16 cellular contexts compared by ENCODE assay signal in the genomic region with DNA sequence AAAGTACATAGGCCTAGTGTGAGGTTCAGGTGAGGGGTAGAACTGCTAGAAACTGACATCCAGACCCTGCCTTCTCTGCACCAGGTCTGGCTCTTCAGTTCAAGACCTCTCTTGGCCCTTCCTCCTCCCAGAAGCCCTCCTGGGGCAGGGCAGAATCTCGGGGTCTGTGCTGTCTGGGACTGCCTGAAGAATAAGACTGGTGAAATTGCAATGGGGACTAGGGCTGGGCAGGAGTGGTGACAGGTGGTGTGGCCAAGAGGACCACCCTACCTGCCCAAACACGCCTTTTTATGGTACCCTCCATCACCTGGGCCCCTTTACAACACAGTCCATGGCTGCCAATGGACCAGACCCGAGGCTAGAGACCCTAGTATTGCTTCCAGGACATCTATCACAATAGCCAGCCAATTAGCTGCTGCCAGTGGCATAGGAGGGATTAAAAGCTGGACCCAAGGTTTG. TPM values are rescaled to one million over a fixed set of nuclear protein-coding genes. Genes with fewer than 3 reads are reported as not detected.
DNase-seq lines count a peak whose midpoint lies in the region; TF ChIP-seq lines count a peak whose summit lies in the region.
"Had no signal": no experiment of that assay in that cellular context is flagged by ENCODE, and none has a peak within 500 bp of the region (broad histone marks: within the 10 kb centered on the region; RNA-seq: fewer than 3 reads in every experiment).

No MANE protein-coding gene starts in this region.

- H3K27me3 ChIP-seq in CD4-positive, alpha-beta memory T cell (ENCODE audit: insufficient read depth, low read length) = no peaks in the 10 kb centered on the region
- no peaks in the 10 kb centered on the region for H3K27me3 ChIP-seq in breast epithelium

- peaks cover 17 to 40% (median 26%) of the 10 kb centered on the region in 4 donors for H3K4me1 Mint-ChIP-seq in CD4-positive, alpha-beta memory T cell

- H3K4me3 ChIP-seq in CD4-positive, alpha-beta memory T cell (ENCODE audit: low read length in 2 of 2) = no peak overlapping the region
- H3K4me3 ChIP-seq in HEK293 (ENCODE audit: low read depth, low read length) = no peak overlapping the region
- no peak overlapping the region for H3K4me3 ChIP-seq in breast epithelium
- H3K4me3 ChIP-seq: SK-N-MC had no signal

- H3K9me3 Mint-ChIP-seq in CD4-positive, alpha-beta memory T cell = no peaks in the 10 kb centered on the region

- H3K36me3 Mint-ChIP-seq in CD4-positive, alpha-beta memory T cell = peaks cover 19 to 55% of the 10 kb centered on the region in 2 donors

- DNase-seq in CD4-positive, alpha-beta memory T cell = no peak
- DNase-seq in breast epithelium (ENCODE audit: low spot score in 2 of 2) (no peak), posterior vena cava (ENCODE audit: low spot score) (peak; percentile 24), DMS79 treated with DMSO at 0.1 percent for 48 hours (lab: John Stamatoyannopoulos, UW) (no peak), NCI-H128 (lab: John Stamatoyannopoulos, UW; ENCODE audit: unreplicated experiment) (no peak), NCI-H1105 treated with DMSO at 0.1 percent for 48 hours (lab: John Stamatoyannopoulos, UW) (no peak)
- DNase-seq: activated CD4-positive, alpha-beta T cell treated with anti-CD3 and anti-CD28 coated beads for 36 hours; anterior cingulate cortex; foreskin fibroblast; NCI-H146; right cardiac atrium; stimulated activated naive CD8-positive, alpha-beta T cell treated with anti-CD3 and anti-CD28 coated beads, Interleukin-15, Interleukin-2, amounts not matched to agents 100 U/mL and 50 U/mL, for 24 hours; T-helper 9 cell had no signal

- peaks cover 34% of the 10 kb centered on the region for H3K4me1 ChIP-seq in CD4-positive, alpha-beta memory T cell (ENCODE audit: insufficient read depth, low read length)
- peaks cover 9% of the 10 kb centered on the region for H3K4me1 ChIP-seq in HEK293 (ENCODE audit: control insufficient read depth, insufficient read depth, low read length)
- H3K4me1 ChIP-seq in breast epithelium = peaks cover 5 to 19% of the 10 kb centered on the region in 2 donors

- POLR2A ChIA-PET in CD4-positive, alpha-beta memory T cell (lab: Charles Lee; ENCODE audit: partially characterized antibody) = interaction anchor here (1.0 to 1.7 kb wide), 2 partner anchors 23 to 29 kb away, joined by 3 to 11 read pairs; a partner anchor contains a TSS
- POLR2A ChIA-PET in HEK293 (lab: Yijun Ruan, JAX) = interaction anchor here (0.5 kb wide), 1 partner anchor 763 kb away, joined by 5 read pairs; no protein-coding TSS in a partner anchor

- no peak overlapping the region for H3K27ac ChIP-seq in CD4-positive, alpha-beta memory T cell (ENCODE audit: low read depth, low read length)
- H3K27ac ChIP-seq in HEK293 (ENCODE audit: extremely low read depth, low read depth, low read length) (no peak overlapping the region), breast epithelium (peak overlapping the region; percentile 20 to 29)
- H3K27ac ChIP-seq: SK-N-MC had no signal

- peak overlapping the region in 5 of 7 donors; percentile 29 to 93 (median 59) for H3K27ac Mint-ChIP-seq in CD4-positive, alpha-beta memory T cell

- H3K27me3 Mint-ChIP-seq in CD4-positive, alpha-beta memory T cell = no peaks in the 10 kb centered on the region
- H3K27me3 Mint-ChIP-seq: activated CD4-positive, alpha-beta T cell treated with anti-CD3 and anti-CD28 coated beads for 36 hours; B cell had no signal

- CTCF ChIA-PET in CD4-positive, alpha-beta memory T cell (lab: Charles Lee; ENCODE audit: partially characterized antibody) = interaction anchor here (1.1 to 2.0 kb wide), 6 partner anchors 10 to 287 kb away, joined by 3 to 6 read pairs (median 4); a partner anchor contains a TSS
- CTCF ChIA-PET in HEK293 (lab: Yijun Ruan, JAX) = interaction anchor here (0.6 to 0.9 kb wide), 4 partner anchors 23 to 247 kb away, joined by 3 to 4 read pairs (median 3); no protein-coding TSS in a partner anchor

- TF ChIP-seq POLR2A in breast epithelium (IDR thresholded peaks at IDR 0.05) = no peak

- peak overlapping the region in 3 of 8 donors; percentile 22 to 64 (median 43) for H3K4me3 Mint-ChIP-seq in CD4-positive, alpha-beta memory T cell

- peaks cover 41% of the 10 kb centered on the region for H3K36me3 ChIP-seq in CD4-positive, alpha-beta memory T cell (ENCODE audit: insufficient read depth, low read length)
- H3K36me3 ChIP-seq in HEK293 (ENCODE audit: control insufficient read depth in 2 of 2, insufficient read depth in 1 of 2, low read length in 2 of 2) (peaks cover 24 to 64% of the 10 kb centered on the region in 2 experiments), breast epithelium (peaks cover 4% of the 10 kb centered on the region)

- TF ChIP-seq CTCF in HEK293 (tag by site-specific recombination; IDR thresholded peaks at IDR 0.05) (no peak), breast epithelium (IDR thresholded peaks at IDR 0.05) (no peak)

- intact Hi-C loops in CD4-positive, alpha-beta memory T cell (cut with micrococcal nuclease) = loop anchor here (5.0 to 10.0 kb wide), 3 partner anchors 228 to 725 kb away; a partner anchor contains a TSS
- intact Hi-C loops in breast epithelium (cut with DNase I; ENCODE audit: low total_unique reads) (no loop called here), posterior vena cava (cut with DNase I) (loop anchor here in 1 of 2 donors (10.0 kb wide), 1 partner anchor 222 kb away; a partner anchor contains a TSS)

- no peaks in the 10 kb centered on the region for H3K9me3 ChIP-seq in CD4-positive, alpha-beta memory T cell (ENCODE audit: control insufficient read depth in 1 of 2, low read length in 2 of 2)
- no peaks in the 10 kb centered on the region for H3K9me3 ChIP-seq in HEK293 (ENCODE audit: control insufficient read depth, insufficient read depth, low read depth, low read length)
- no peaks in the 10 kb centered on the region for H3K9me3 ChIP-seq in breast epithelium

TF ChIP-seq in HEK293, 187 proteins besides CTCF, POLR2A, EP300 and RAD21:
- TF ChIP-seq, protein P1, sequence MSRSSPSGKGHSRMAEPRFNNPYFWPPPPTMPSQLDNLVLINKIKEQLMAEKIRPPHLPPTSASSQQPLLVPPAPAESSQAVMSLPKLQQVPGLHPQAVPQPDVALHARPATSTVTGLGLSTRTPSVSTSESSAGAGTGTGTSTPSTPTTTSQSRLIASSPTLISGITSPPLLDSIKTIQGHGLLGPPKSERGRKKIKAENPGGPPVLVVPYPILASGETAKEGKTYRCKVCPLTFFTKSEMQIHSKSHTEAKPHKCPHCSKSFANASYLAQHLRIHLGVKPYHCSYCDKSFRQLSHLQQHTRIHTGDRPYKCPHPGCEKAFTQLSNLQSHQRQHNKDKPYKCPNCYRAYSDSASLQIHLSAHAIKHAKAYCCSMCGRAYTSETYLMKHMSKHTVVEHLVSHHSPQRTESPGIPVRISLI (tag by site-specific recombination; IDR thresholded peaks at IDR 0.05) = 0 out of 2 replicates have a peak, but pooled peaks have one; percentile 2
- no peak for TF ChIP-seq ZNF335 (tag by site-specific recombination; conservative IDR thresholded peaks at IDR 0.05)

RNA-seq across cellular contexts. Expression of a gene that starts 1.5 kb away (rescaled TPM):
- 10 to 100 TPM; 20.1 to 21.7 TPM for total RNA-seq in CD4-positive, alpha-beta memory T cell
- 10 to 100 TPM in 1 of 2 donors, 1 to 10 TPM in 1; 8.3 to 16.1 TPM for polyA plus RNA-seq in CD4-positive, alpha-beta memory T cell
- total RNA-seq in breast epithelium (10 to 100 TPM; 31.8 to 40.3 (median 36.4) TPM), posterior vena cava (10 to 100 TPM; 14.0 to 19.8 TPM)

RNA-seq across cellular contexts. Expression of a gene that starts 24.6 kb away (rescaled TPM):
- 1 to 10 TPM; 3.3 to 3.5 TPM for total RNA-seq in CD4-positive, alpha-beta memory T cell
- polyA plus RNA-seq in CD4-positive, alpha-beta memory T cell = under 1 TPM; 0.04 to 0.78 TPM
- total RNA-seq in breast epithelium (1 to 10 TPM in 2 of 3 donors, under 1 TPM in 1; 0.88 to 1.3 (median 1.1) TPM), posterior vena cava (under 1 TPM; 0.65 to 0.67 TPM)

RNA-seq across cellular contexts. Expression of a gene that starts 29.8 kb away (rescaled TPM):
- 10 to 100 TPM; 84.5 to 91.8 TPM for total RNA-seq in CD4-positive, alpha-beta memory T cell
- polyA plus RNA-seq in CD4-positive, alpha-beta memory T cell = 10 to 100 TPM; 49.4 to 50.3 TPM
- total RNA-seq in breast epithelium (100 to 1,000 TPM in 2 of 3 donors, 10 to 100 TPM in 1; 84.0 to 185 (median 126) TPM), posterior vena cava (10 to 100 TPM; 24.6 to 33.1 TPM)

RNA-seq across cellular contexts. Expression of a gene that starts 52.0 kb away (rescaled TPM):
- 10 to 100 TPM; 31.6 to 32.4 TPM for total RNA-seq in CD4-positive, alpha-beta memory T cell
- 1 to 10 TPM; 3.0 to 3.5 TPM for polyA plus RNA-seq in CD4-positive, alpha-beta memory T cell
- total RNA-seq in breast epithelium = 10 to 100 TPM; 12.6 to 21.6 (median 16.0) TPM
- 10 to 100 TPM in 1 of 2 donors, 1 to 10 TPM in 1; 7.0 to 11.7 TPM for total RNA-seq in posterior vena cava

Comparison
In these comparisons a context has a peak if more than half of its experiments do, and no peak if none do; other contexts are left out.
1. H3K27ac ChIP-seq: peak in breast epithelium (2 of 2); none in CD4-positive, alpha-beta memory T cell (single experiment) and HEK293 (single experiment).